23 cellular contexts compared by ENCODE assay signal in the genomic region with DNA sequence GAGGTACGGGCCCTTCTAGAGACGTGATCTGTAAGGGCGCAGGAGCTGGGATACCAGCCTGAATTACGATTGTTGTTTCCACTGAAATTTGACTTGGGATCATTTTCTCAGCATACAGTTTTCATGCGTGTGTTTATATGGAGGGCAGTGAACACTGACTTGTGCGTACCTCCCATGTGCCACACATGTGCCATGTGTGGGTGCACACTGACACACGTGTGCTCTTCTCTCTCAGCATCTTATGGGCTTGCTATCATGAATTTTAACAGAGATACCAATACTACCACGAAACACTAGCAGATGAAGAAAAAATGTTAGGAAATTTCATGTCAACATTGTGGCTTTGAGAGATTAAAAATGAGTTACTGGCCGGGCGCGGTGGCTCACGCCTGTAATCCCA.
"Had no signal": no experiment of that assay in that cellular context is flagged by ENCODE, and none has a peak within 500 bp of the region (broad histone marks: within the 10 kb centered on the region; RNA-seq: fewer than 3 reads in every experiment).

No MANE protein-coding gene starts in this region.

- DNase-seq: activated CD4-positive, alpha-beta T cell treated with anti-CD3 and anti-CD28 coated beads for 36 hours; activated CD4-positive, CD25-positive, alpha-beta regulatory T cell; activated CD8-positive, alpha-beta memory T cell treated with anti-CD3 and anti-CD28 coated beads, Interleukin-2, amount 50 U/mL, for 48 hours; activated T-cell treated with anti-CD3 and anti-CD28 coated beads, Interleukin-2, amount 50 U/mL, for 24 hours; brain microvascular endothelial cell; esophagus squamous epithelium; foreskin melanocyte; heart right ventricle; naive B cell; occipital lobe; psoas muscle; SK-N-SH; stimulated activated CD4-positive, alpha-beta T cell treated with anti-CD3 and anti-CD28 coated beads, Interleukin-1b, Interleukin-23, amount 100 ng/mL, for 48 hours; stimulated activated naive CD8-positive, alpha-beta T cell treated with anti-CD3 and anti-CD28 coated beads, Interleukin-15, Interleukin-2, amounts not matched to agents 100 U/mL and 50 U/mL, for 24 hours; SW 1271; trophoblast cell had no signal

- H3K4me3 Mint-ChIP-seq: activated CD4-positive, alpha-beta T cell treated with anti-CD3 and anti-CD28 coated beads for 36 hours; activated naive CD8-positive, alpha-beta T cell; activated T-cell treated with anti-CD3 and anti-CD28 coated beads, Interleukin-2, amount 50 U/mL, for 24 hours; mesothelial cell of epicardium; neural crest cell had no signal

- ATAC-seq: activated CD4-positive, alpha-beta T cell treated with anti-CD3 and anti-CD28 coated beads for 36 hours; heart right ventricle; psoas muscle; stimulated activated naive CD8-positive, alpha-beta T cell treated with anti-CD3 and anti-CD28 coated beads, Interleukin-15, Interleukin-2, amounts not matched to agents 100 U/mL and 50 U/mL, for 24 hours had no signal

- H3K4me3 ChIP-seq: esophagus squamous epithelium, heart right ventricle, psoas muscle, smooth muscle cell, thoracic aorta had no signal

- H3K9me3 Mint-ChIP-seq: activated T-cell treated with anti-CD3 and anti-CD28 coated beads, Interleukin-2, amount 50 U/mL, for 24 hours; activated T-helper 2 cell treated with anti-CD3 and anti-CD28 coated beads, Interferon-gamma antibody, Interleukin-2, Interleukin-4, amounts not matched to agents 10 μg/mL and 5 μg/mL and 100 μg/mL, durations not matched to agents 14 hours and 24 hours and 36 hours; mesothelial cell of epicardium; naive B cell; neural crest cell had no signal

- H3K4me1 ChIP-seq: esophagus squamous epithelium, heart right ventricle, parathyroid adenoma, psoas muscle had no signal

- H3K4me1 Mint-ChIP-seq: mesothelial cell of epicardium had no signal

- H3K27ac Mint-ChIP-seq: activated T-cell treated with anti-CD3 and anti-CD28 coated beads, Interleukin-2, amount 50 U/mL, for 24 hours; activated T-helper 2 cell treated with anti-CD3 and anti-CD28 coated beads, Interferon-gamma antibody, Interleukin-2, Interleukin-4, amounts not matched to agents 10 μg/mL and 5 μg/mL and 100 μg/mL, durations not matched to agents 14 hours and 24 hours and 36 hours; mesothelial cell of epicardium had no signal

- H3K27me3 ChIP-seq: brain microvascular endothelial cell, esophagus squamous epithelium, heart right ventricle had no signal

- H3K27ac ChIP-seq: brain microvascular endothelial cell, esophagus squamous epithelium, heart right ventricle, parathyroid adenoma, psoas muscle, thoracic aorta had no signal

- H3K9me3 ChIP-seq: esophagus squamous epithelium, heart right ventricle, psoas muscle, SK-N-SH, thoracic aorta had no signal

- H3K27me3 Mint-ChIP-seq: activated CD4-positive, alpha-beta T cell treated with anti-CD3 and anti-CD28 coated beads for 36 hours; activated naive CD8-positive, alpha-beta T cell; activated T-cell treated with anti-CD3 and anti-CD28 coated beads, Interleukin-2, amount 50 U/mL, for 24 hours; naive B cell had no signal
